In the genomic region with DNA sequence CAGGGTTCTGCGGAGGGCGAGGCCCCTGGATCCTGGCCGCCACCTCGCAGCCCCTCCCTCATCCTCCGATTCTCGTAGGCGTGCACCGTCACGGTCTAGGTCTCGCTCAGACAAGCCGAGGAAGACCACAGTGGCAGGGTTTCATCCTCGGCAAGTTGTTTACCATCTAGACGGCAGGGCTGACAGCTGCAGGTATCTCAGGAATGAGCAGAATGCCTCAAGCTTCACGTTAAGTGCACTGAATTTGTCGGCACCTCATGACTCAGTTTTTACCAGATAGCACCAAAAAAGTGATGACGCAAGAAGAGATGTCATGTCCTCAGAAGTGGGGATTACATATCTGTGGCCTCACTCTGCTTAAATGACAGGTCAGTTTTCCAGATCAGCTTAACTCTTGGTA, we compare ENCODE assay signal across 2 cellular contexts.
TF ChIP-seq lines count a peak whose summit lies in the region.

No MANE protein-coding gene starts in this region.

TF ChIP-seq in GM23338, 12 proteins besides CTCF, POLR2A, EP300 and RAD21:
- TF ChIP-seq EZH2phosphoT487 (IDR thresholded peaks at IDR 0.05; ENCODE audit: unreplicated experiment), result no peak
- no peak for TF ChIP-seq POLR2AphosphoS5 (IDR thresholded peaks at IDR 0.05; ENCODE audit: low read depth)
- TF ChIP-seq, protein P1, sequence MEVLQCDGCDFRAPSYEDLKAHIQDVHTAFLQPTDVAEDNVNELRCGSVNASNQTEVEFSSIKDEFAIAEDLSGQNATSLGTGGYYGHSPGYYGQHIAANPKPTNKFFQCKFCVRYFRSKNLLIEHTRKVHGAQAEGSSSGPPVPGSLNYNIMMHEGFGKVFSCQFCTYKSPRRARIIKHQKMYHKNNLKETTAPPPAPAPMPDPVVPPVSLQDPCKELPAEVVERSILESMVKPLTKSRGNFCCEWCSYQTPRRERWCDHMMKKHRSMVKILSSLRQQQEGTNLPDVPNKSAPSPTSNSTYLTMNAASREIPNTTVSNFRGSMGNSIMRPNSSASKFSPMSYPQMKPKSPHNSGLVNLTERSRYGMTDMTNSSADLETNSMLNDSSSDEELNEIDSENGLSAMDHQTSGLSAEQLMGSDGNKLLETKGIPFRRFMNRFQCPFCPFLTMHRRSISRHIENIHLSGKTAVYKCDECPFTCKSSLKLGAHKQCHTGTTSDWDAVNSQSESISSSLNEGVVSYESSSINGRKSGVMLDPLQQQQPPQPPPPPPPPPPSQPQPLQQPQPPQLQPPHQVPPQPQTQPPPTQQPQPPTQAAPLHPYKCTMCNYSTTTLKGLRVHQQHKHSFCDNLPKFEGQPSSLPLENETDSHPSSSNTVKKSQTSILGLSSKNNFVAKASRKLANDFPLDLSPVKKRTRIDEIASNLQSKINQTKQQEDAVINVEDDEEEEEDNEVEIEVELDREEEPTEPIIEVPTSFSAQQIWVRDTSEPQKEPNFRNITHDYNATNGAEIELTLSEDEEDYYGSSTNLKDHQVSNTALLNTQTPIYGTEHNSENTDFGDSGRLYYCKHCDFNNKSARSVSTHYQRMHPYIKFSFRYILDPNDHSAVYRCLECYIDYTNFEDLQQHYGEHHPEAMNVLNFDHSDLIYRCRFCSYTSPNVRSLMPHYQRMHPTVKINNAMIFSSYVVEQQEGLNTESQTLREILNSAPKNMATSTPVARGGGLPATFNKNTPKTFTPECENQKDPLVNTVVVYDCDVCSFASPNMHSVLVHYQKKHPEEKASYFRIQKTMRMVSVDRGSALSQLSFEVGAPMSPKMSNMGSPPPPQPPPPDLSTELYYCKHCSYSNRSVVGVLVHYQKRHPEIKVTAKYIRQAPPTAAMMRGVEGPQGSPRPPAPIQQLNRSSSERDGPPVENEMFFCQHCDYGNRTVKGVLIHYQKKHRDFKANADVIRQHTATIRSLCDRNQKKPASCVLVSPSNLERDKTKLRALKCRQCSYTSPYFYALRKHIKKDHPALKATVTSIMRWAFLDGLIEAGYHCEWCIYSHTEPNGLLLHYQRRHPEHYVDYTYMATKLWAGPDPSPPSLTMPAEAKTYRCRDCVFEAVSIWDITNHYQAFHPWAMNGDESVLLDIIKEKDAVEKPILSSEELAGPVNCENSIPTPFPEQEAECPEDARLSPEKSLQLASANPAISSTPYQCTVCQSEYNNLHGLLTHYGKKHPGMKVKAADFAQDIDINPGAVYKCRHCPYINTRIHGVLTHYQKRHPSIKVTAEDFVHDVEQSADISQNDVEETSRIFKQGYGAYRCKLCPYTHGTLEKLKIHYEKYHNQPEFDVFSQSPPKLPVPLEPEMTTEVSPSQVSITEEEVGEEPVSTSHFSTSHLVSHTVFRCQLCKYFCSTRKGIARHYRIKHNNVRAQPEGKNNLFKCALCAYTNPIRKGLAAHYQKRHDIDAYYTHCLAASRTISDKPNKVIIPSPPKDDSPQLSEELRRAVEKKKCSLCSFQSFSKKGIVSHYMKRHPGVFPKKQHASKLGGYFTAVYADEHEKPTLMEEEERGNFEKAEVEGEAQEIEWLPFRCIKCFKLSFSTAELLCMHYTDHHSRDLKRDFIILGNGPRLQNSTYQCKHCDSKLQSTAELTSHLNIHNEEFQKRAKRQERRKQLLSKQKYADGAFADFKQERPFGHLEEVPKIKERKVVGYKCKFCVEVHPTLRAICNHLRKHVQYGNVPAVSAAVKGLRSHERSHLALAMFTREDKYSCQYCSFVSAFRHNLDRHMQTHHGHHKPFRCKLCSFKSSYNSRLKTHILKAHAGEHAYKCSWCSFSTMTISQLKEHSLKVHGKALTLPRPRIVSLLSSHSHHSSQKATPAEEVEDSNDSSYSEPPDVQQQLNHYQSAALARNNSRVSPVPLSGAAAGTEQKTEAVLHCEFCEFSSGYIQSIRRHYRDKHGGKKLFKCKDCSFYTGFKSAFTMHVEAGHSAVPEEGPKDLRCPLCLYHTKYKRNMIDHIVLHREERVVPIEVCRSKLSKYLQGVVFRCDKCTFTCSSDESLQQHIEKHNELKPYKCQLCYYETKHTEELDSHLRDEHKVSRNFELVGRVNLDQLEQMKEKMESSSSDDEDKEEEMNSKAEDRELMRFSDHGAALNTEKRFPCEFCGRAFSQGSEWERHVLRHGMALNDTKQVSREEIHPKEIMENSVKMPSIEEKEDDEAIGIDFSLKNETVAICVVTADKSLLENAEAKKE (CRISPR knock-in tag; IDR thresholded peaks at IDR 0.05), result no peak
- TF ChIP-seq NANOG (IDR thresholded peaks at IDR 0.05; ENCODE audit: borderline replicate concordance), result no peak
- TF ChIP-seq CREB1 (CRISPR knock-in tag; IDR thresholded peaks at IDR 0.05; ENCODE audit: low read depth), result no peak
- TF ChIP-seq ZNF331 (CRISPR knock-in tag; IDR thresholded peaks at IDR 0.05; ENCODE audit: low read depth), result no peak
- TF ChIP-seq ZNF114 (CRISPR knock-in tag; IDR thresholded peaks at IDR 0.05), result no peak
- TF ChIP-seq EZH2 (IDR thresholded peaks at IDR 0.05; ENCODE audit: low read depth, unreplicated experiment), result no peak
- no peak for TF ChIP-seq STAT1 (IDR thresholded peaks at IDR 0.05; ENCODE audit: unreplicated experiment)
- TF ChIP-seq, protein P2, sequence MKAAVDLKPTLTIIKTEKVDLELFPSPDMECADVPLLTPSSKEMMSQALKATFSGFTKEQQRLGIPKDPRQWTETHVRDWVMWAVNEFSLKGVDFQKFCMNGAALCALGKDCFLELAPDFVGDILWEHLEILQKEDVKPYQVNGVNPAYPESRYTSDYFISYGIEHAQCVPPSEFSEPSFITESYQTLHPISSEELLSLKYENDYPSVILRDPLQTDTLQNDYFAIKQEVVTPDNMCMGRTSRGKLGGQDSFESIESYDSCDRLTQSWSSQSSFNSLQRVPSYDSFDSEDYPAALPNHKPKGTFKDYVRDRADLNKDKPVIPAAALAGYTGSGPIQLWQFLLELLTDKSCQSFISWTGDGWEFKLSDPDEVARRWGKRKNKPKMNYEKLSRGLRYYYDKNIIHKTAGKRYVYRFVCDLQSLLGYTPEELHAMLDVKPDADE (IDR thresholded peaks at IDR 0.05), result no peak

TF ChIP-seq in SK-N-SH, 30 proteins besides CTCF, POLR2A, EP300 and RAD21:
- TF ChIP-seq, protein P3, sequence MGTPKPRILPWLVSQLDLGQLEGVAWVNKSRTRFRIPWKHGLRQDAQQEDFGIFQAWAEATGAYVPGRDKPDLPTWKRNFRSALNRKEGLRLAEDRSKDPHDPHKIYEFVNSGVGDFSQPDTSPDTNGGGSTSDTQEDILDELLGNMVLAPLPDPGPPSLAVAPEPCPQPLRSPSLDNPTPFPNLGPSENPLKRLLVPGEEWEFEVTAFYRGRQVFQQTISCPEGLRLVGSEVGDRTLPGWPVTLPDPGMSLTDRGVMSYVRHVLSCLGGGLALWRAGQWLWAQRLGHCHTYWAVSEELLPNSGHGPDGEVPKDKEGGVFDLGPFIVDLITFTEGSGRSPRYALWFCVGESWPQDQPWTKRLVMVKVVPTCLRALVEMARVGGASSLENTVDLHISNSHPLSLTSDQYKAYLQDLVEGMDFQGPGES (IDR thresholded peaks at IDR 0.05; ENCODE audit: low read depth, low read length), result no peak
